In genomic region chr1:156096640-156097391, GRCh38 we compare ENCODE assay signal across 1 cellular context.
TF ChIP-seq lines count a peak whose summit lies in the region.

No MANE protein-coding gene starts in this region.

TF ChIP-seq in HepG2, 621 proteins besides CTCF, POLR2A, EP300 and RAD21 (continued from another document and continues in another):
- TF ChIP-seq, protein P1, sequence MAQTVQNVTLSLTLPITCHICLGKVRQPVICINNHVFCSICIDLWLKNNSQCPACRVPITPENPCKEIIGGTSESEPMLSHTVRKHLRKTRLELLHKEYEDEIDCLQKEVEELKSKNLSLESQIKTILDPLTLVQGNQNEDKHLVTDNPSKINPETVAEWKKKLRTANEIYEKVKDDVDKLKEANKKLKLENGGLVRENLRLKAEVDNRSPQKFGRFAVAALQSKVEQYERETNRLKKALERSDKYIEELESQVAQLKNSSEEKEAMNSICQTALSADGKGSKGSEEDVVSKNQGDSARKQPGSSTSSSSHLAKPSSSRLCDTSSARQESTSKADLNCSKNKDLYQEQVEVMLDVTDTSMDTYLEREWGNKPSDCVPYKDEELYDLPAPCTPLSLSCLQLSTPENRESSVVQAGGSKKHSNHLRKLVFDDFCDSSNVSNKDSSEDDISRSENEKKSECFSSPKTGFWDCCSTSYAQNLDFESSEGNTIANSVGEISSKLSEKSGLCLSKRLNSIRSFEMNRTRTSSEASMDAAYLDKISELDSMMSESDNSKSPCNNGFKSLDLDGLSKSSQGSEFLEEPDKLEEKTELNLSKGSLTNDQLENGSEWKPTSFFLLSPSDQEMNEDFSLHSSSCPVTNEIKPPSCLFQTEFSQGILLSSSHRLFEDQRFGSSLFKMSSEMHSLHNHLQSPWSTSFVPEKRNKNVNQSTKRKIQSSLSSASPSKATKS (CRISPR knock-in tag; IDR thresholded peaks at IDR 0.05), result no peak
- TF ChIP-seq, protein P2, sequence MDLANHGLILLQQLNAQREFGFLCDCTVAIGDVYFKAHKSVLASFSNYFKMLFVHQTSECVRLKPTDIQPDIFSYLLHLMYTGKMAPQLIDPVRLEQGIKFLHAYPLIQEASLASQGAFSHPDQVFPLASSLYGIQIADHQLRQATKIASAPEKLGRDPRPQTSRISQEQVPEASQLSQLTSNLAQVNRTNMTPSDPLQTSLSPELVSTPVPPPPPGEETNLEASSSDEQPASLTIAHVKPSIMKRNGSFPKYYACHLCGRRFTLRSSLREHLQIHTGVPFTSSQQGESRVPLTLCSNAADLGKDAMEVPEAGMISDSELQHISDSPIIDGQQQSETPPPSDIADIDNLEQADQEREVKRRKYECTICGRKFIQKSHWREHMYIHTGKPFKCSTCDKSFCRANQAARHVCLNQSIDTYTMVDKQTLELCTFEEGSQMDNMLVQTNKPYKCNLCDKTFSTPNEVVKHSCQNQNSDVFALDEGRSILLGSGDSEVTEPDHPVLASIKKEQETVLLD (CRISPR knock-in tag; IDR thresholded peaks at IDR 0.05; ENCODE audit: low read depth), result no peak
- TF ChIP-seq ATM (IDR thresholded peaks at IDR 0.05; ENCODE audit: borderline replicate concordance) (no peak), ZNF251 (CRISPR knock-in tag; IDR thresholded peaks at IDR 0.05) (no peak), NFE2 (CRISPR knock-in tag; IDR thresholded peaks at IDR 0.05) (no peak), ZNF280B (CRISPR knock-in tag; IDR thresholded peaks at IDR 0.05; ENCODE audit: borderline replicate concordance) (no peak; the same call in 1 of the 2 replicates), ZNF234 (CRISPR knock-in tag; conservative IDR thresholded peaks at IDR 0.05) (no peak), ISX (CRISPR knock-in tag; conservative IDR thresholded peaks at IDR 0.05) (no peak), ZFY (CRISPR knock-in tag; IDR thresholded peaks at IDR 0.05) (no peak; the same call in 1 of the 2 replicates), ZNF513 (CRISPR knock-in tag; conservative IDR thresholded peaks at IDR 0.05) (no peak), TARDBP (CRISPR knock-in tag; IDR thresholded peaks at IDR 0.05) (peak; percentile 35; the same call in 1 of the 2 replicates), ZSCAN25 (CRISPR knock-in tag; IDR thresholded peaks at IDR 0.05) (0 out of 2 replicates have a peak, but pooled peaks have one; percentile 60), ZNF276 (CRISPR knock-in tag; IDR thresholded peaks at IDR 0.05; ENCODE audit: low read depth) (no peak), ZBTB1 (CRISPR knock-in tag; IDR thresholded peaks at IDR 0.05; ENCODE audit: borderline replicate concordance) (no peak), CHD4 (IDR thresholded peaks at IDR 0.05; ENCODE audit: borderline replicate concordance, low read length) (no peak), ZFP36L2 (CRISPR knock-in tag; IDR thresholded peaks at IDR 0.05) (no peak), FOXP1 (IDR thresholded peaks at IDR 0.05) (no peak), FOXP1 (CRISPR knock-in tag; IDR thresholded peaks at IDR 0.05) (no peak), ZNF850 (CRISPR knock-in tag; conservative IDR thresholded peaks at IDR 0.05) (no peak), BHLHE40 (IDR thresholded peaks at IDR 0.05; ENCODE audit: low read length) (peak; percentile 28; the same call in 1 of the 2 replicates), CHCHD3 (CRISPR knock-in tag; IDR thresholded peaks at IDR 0.05) (no peak), HOXA5 (CRISPR knock-in tag; IDR thresholded peaks at IDR 0.05) (no peak), ZNF563 (CRISPR knock-in tag; IDR thresholded peaks at IDR 0.05) (no peak), HDAC2 (CRISPR knock-in tag; IDR thresholded peaks at IDR 0.05) (peak; percentile 62; the same call in 1 of the 2 replicates), BRCA1 (CRISPR knock-in tag; IDR thresholded peaks at IDR 0.05) (no peak), ZNF431 (CRISPR knock-in tag; IDR thresholded peaks at IDR 0.05; ENCODE audit: borderline replicate concordance, low read depth) (no peak), ZNF546 (CRISPR knock-in tag; conservative IDR thresholded peaks at IDR 0.05) (no peak), PHF5A (CRISPR knock-in tag; IDR thresholded peaks at IDR 0.05; ENCODE audit: low read depth, unreplicated experiment) (no peak), ZNF547 (CRISPR knock-in tag; IDR thresholded peaks at IDR 0.05) (no peak), RFXANK (CRISPR knock-in tag; IDR thresholded peaks at IDR 0.05) (no peak; the same call in 1 of the 2 replicates), ZBTB37 (CRISPR knock-in tag; IDR thresholded peaks at IDR 0.05) (no peak), U2AF2 (IDR thresholded peaks at IDR 0.05; ENCODE audit: low read depth, low read length) (no peak), JUNB (CRISPR knock-in tag; IDR thresholded peaks at IDR 0.05; ENCODE audit: borderline replicate concordance) (no peak), ZNF747 (CRISPR knock-in tag; IDR thresholded peaks at IDR 0.05; ENCODE audit: borderline replicate concordance) (no peak), ZBTB26 (CRISPR knock-in tag; IDR thresholded peaks at IDR 0.05; ENCODE audit: borderline replicate concordance) (no peak), ZNF891 (CRISPR knock-in tag; IDR thresholded peaks at IDR 0.05) (peak; percentile 42; the same call in 1 of the 2 replicates), ZNF589 (CRISPR knock-in tag; conservative IDR thresholded peaks at IDR 0.05) (no peak), HDAC1 (CRISPR knock-in tag; IDR thresholded peaks at IDR 0.05) (no peak)
- TF ChIP-seq, protein P3, sequence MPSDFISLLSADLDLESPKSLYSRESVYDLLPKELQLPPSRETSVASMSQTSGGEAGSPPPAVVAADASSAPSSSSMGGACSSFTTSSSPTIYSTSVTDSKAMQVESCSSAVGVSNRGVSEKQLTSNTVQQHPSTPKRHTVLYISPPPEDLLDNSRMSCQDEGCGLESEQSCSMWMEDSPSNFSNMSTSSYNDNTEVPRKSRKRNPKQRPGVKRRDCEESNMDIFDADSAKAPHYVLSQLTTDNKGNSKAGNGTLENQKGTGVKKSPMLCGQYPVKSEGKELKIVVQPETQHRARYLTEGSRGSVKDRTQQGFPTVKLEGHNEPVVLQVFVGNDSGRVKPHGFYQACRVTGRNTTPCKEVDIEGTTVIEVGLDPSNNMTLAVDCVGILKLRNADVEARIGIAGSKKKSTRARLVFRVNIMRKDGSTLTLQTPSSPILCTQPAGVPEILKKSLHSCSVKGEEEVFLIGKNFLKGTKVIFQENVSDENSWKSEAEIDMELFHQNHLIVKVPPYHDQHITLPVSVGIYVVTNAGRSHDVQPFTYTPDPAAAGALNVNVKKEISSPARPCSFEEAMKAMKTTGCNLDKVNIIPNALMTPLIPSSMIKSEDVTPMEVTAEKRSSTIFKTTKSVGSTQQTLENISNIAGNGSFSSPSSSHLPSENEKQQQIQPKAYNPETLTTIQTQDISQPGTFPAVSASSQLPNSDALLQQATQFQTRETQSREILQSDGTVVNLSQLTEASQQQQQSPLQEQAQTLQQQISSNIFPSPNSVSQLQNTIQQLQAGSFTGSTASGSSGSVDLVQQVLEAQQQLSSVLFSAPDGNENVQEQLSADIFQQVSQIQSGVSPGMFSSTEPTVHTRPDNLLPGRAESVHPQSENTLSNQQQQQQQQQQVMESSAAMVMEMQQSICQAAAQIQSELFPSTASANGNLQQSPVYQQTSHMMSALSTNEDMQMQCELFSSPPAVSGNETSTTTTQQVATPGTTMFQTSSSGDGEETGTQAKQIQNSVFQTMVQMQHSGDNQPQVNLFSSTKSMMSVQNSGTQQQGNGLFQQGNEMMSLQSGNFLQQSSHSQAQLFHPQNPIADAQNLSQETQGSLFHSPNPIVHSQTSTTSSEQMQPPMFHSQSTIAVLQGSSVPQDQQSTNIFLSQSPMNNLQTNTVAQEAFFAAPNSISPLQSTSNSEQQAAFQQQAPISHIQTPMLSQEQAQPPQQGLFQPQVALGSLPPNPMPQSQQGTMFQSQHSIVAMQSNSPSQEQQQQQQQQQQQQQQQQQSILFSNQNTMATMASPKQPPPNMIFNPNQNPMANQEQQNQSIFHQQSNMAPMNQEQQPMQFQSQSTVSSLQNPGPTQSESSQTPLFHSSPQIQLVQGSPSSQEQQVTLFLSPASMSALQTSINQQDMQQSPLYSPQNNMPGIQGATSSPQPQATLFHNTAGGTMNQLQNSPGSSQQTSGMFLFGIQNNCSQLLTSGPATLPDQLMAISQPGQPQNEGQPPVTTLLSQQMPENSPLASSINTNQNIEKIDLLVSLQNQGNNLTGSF (CRISPR knock-in tag; IDR thresholded peaks at IDR 0.05), result no peak
- TF ChIP-seq, protein P4, sequence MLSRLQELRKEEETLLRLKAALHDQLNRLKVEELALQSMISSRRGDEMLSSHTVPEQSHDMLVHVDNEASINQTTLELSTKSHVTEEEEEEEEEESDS (CRISPR knock-in tag; IDR thresholded peaks at IDR 0.05; ENCODE audit: borderline replicate concordance), result no peak
- TF ChIP-seq, protein P5, sequence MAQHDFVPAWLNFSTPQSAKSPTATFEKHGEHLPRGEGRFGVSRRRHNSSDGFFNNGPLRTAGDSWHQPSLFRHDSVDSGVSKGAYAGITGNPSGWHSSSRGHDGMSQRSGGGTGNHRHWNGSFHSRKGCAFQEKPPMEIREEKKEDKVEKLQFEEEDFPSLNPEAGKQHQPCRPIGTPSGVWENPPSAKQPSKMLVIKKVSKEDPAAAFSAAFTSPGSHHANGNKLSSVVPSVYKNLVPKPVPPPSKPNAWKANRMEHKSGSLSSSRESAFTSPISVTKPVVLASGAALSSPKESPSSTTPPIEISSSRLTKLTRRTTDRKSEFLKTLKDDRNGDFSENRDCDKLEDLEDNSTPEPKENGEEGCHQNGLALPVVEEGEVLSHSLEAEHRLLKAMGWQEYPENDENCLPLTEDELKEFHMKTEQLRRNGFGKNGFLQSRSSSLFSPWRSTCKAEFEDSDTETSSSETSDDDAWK (CRISPR knock-in tag; IDR thresholded peaks at IDR 0.05), result no peak
- TF ChIP-seq, protein P6, sequence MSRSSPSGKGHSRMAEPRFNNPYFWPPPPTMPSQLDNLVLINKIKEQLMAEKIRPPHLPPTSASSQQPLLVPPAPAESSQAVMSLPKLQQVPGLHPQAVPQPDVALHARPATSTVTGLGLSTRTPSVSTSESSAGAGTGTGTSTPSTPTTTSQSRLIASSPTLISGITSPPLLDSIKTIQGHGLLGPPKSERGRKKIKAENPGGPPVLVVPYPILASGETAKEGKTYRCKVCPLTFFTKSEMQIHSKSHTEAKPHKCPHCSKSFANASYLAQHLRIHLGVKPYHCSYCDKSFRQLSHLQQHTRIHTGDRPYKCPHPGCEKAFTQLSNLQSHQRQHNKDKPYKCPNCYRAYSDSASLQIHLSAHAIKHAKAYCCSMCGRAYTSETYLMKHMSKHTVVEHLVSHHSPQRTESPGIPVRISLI (CRISPR knock-in tag; IDR thresholded peaks at IDR 0.05; ENCODE audit: borderline replicate concordance), result no peak
